Comparison of ENCODE assay signal across 15 cellular contexts in the genomic region with DNA sequence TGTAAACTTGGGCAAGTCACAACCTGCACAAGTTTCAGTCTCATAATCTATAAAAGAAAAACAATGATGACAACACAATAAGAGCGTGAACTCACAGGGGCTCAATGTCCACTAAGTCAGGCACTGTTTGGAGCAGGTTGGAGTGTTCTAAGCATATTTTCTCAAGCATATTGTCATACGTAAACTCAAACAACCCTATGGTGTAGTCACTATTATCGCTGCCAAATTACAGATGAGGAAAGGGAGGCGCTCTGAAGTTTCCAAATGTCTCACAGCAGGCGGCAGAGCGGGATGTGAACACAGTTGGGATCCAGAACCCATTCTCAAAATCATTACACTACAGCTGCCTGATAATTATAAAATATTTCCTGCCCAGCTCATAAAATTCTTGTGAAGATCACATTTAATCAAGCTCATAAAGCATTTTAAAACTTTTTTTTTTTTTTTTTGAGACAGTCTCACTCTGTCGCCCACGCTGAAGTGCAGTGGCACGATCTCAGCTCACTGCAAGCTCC.
DNase-seq lines count a peak whose midpoint lies in the region; ATAC-seq and TF ChIP-seq lines count a peak whose summit lies in the region.
"Had no signal": no experiment of that assay in that cellular context is flagged by ENCODE, and none has a peak within 500 bp of the region (broad histone marks: within the 10 kb centered on the region; RNA-seq: fewer than 3 reads in every experiment).

No MANE protein-coding gene starts in this region.

- H4K20me1 ChIP-seq in GM23248 (ENCODE audit: insufficient read depth): no peaks in the 10 kb centered on the region
- H4K20me1 ChIP-seq in neural progenitor cell (ENCODE audit: low read depth): peaks cover 36% of the 10 kb centered on the region

- TF ChIP-seq CTCF in activated B cell treated with CpG ODN at 0.5 μM for 24 hours (IDR thresholded peaks at IDR 0.05): no peak
- TF ChIP-seq CTCF in neural progenitor cell (IDR thresholded peaks at IDR 0.05): no peak
- no peak for TF ChIP-seq CTCF in sigmoid colon (IDR thresholded peaks at IDR 0.05)
- no peak for TF ChIP-seq CTCF in GM20000 (IDR thresholded peaks at IDR 0.05; ENCODE audit: extremely low read depth, missing control alignments)

- DNase-seq in A172 (ENCODE audit: low spot score) (peak; percentile 65), GM23248 (peak; percentile 93), activated B cell treated with CpG ODN at 0.5 μM for 24 hours (no peak), left kidney (ENCODE audit: low read depth, low spot score) (peak; percentile 20), neural progenitor cell (ENCODE audit: low spot score) (no peak), sigmoid colon (no peak), GM20000 (ENCODE audit: low spot score) (no peak)
- DNase-seq: activated naive CD4-positive, alpha-beta T cell treated with anti-CD3 and anti-CD28 coated beads for 36 hours; central memory CD4-positive, alpha-beta T cell; mucosa of descending colon; stimulated activated CD8-positive, alpha-beta memory T cell treated with anti-CD3 and anti-CD28 coated beads, Interleukin-4, amount 100 ng/mL, for 48 hours had no signal

- H3K9me3 ChIP-seq in GM23248 (ENCODE audit: low read depth): no peaks in the 10 kb centered on the region
- no peaks in the 10 kb centered on the region for H3K9me3 ChIP-seq in neural progenitor cell (ENCODE audit: low read depth)
- no peaks in the 10 kb centered on the region for H3K9me3 ChIP-seq in sigmoid colon
- H3K9me3 ChIP-seq: mucosa of descending colon, upper lobe of left lung had no signal

- H3K79me2 ChIP-seq in GM23248 (ENCODE audit: insufficient read depth) (0 out of 2 replicates have a peak, but pooled peaks cover 4% of the 10 kb centered on the region), neural progenitor cell (ENCODE audit: low read depth) (peaks cover 99% of the 10 kb centered on the region)

- peak overlapping the region; percentile 86 for H3K4me2 ChIP-seq in GM23248 (ENCODE audit: unreplicated experiment)
- no peak overlapping the region for H3K4me2 ChIP-seq in neural progenitor cell
- H3K4me2 ChIP-seq: GM23338 had no signal

- peak overlapping the region; percentile 59 for H3K27ac Mint-ChIP-seq in activated B cell treated with CpG ODN at 0.5 μM for 24 hours
- H3K27ac Mint-ChIP-seq in neural progenitor cell: no peak overlapping the region
- H3K27ac Mint-ChIP-seq: activated naive CD4-positive, alpha-beta T cell treated with anti-CD3 and anti-CD28 coated beads for 36 hours had no signal

- in situ Hi-C loops in GM23248 (cut with MboI): no loop called here

- no peaks in the 10 kb centered on the region for H3K9me2 ChIP-seq in GM23248 (ENCODE audit: insufficient read depth)

- CTCF ChIA-PET in activated B cell treated with CpG ODN at 0.5 μM for 24 hours (lab: Charles Lee): interaction anchor here (1.7 kb wide), 1 partner anchor 62 kb away, joined by 7 read pairs; no protein-coding TSS in a partner anchor

- H3K27ac ChIP-seq in GM23248 (peak overlapping the region; percentile 64), neural progenitor cell (no peak overlapping the region), sigmoid colon (no peak overlapping the region)
- H3K27ac ChIP-seq: upper lobe of left lung had no signal

- H3K9me3 Mint-ChIP-seq in activated B cell treated with CpG ODN at 0.5 μM for 24 hours: no peaks in the 10 kb centered on the region
- peaks cover 25% of the 10 kb centered on the region for H3K9me3 Mint-ChIP-seq in neural progenitor cell
- H3K9me3 Mint-ChIP-seq: activated naive CD4-positive, alpha-beta T cell treated with anti-CD3 and anti-CD28 coated beads for 36 hours; GM23338 had no signal

- H3K4me1 ChIP-seq in GM23248 (ENCODE audit: insufficient read depth) (peaks cover 19% of the 10 kb centered on the region), neural progenitor cell (peaks cover 14% of the 10 kb centered on the region), sigmoid colon (peaks cover 0 to 13% (median 10%) of the 10 kb centered on the region in 4 donors)

- 5% methylated on average over 9 of the region's 9 CpGs for WGBS in GM23248 (ENCODE audit: low coverage in 1 of 2, low lambda C conversion rate in 2 of 2, missing lambda C conversion rate in 2 of 2), 2 experiments
- WGBS in sigmoid colon, 2 donors: 80 to 81% methylated on average over 9 of the region's 9 CpGs

- H3K9ac ChIP-seq in GM23248: peak overlapping the region; percentile 63
- H3K9ac ChIP-seq in neural progenitor cell: no peak overlapping the region

- H3K36me3 Mint-ChIP-seq in activated B cell treated with CpG ODN at 0.5 μM for 24 hours (ENCODE audit: low read depth) (peaks cover 12% of the 10 kb centered on the region), neural progenitor cell (peaks cover 22% of the 10 kb centered on the region)

- H3K36me3 ChIP-seq in GM23248 (ENCODE audit: low read depth) (no peaks in the 10 kb centered on the region), neural progenitor cell (no peaks in the 10 kb centered on the region), sigmoid colon (no peaks in the 10 kb centered on the region)
- H3K36me3 ChIP-seq: upper lobe of left lung had no signal

- TF ChIP-seq POLR2A in sigmoid colon (IDR thresholded peaks at IDR 0.05): no peak

- ATAC-seq in activated B cell treated with CpG ODN at 0.5 μM for 24 hours (ENCODE audit: low read depth): no peak
- no peak for ATAC-seq in HG03378 (IDR thresholded peaks at IDR 0.05; ENCODE audit: unreplicated experiment)
- ATAC-seq: GM12878, GM23338, mucosa of descending colon had no signal

- H3K4me3 ChIP-seq in GM23248: peak overlapping the region; percentile 68
- no peak overlapping the region for H3K4me3 ChIP-seq in neural progenitor cell
- H3K4me3 ChIP-seq in sigmoid colon: no peak overlapping the region
- H3K4me3 ChIP-seq: GM12878, GM23338, mucosa of descending colon, upper lobe of left lung had no signal

- TF ChIP-seq EP300 in sigmoid colon (IDR thresholded peaks at IDR 0.05): no peak

- H2AFZ ChIP-seq in GM23248 (peak overlapping the region; percentile 43), neural progenitor cell (replicated peaks) (no peak overlapping the region)
- H2AFZ ChIP-seq: GM23338 had no signal

- H3K27me3 ChIP-seq in GM23248 (replicated peaks; ENCODE audit: insufficient read depth) (no peaks in the 10 kb centered on the region), neural progenitor cell (no peaks in the 10 kb centered on the region), sigmoid colon (no peaks in the 10 kb centered on the region)
- H3K27me3 ChIP-seq: upper lobe of left lung had no signal

- peaks cover 26% of the 10 kb centered on the region for H3F3A ChIP-seq in GM23248 (ENCODE audit: insufficient read depth)
- H3F3A ChIP-seq in neural progenitor cell (ENCODE audit: low read depth): peaks cover 18% of the 10 kb centered on the region

- intact Hi-C loops in activated B cell treated with CpG ODN at 0.5 μM for 24 hours (cut with micrococcal nuclease) (no loop called here), sigmoid colon (cut with DNase I) (loop anchor here (5.0 kb wide), 1 partner anchor 50 kb away; no protein-coding TSS in a partner anchor)

- POLR2A ChIA-PET in activated B cell treated with CpG ODN at 0.5 μM for 24 hours (lab: Charles Lee): interaction anchor here (0.7 to 2.8 kb wide), 5 partner anchors 11 to 176 kb away, joined by 5 to 11 read pairs (median 6); no protein-coding TSS in a partner anchor

- H3K4me3 Mint-ChIP-seq in activated B cell treated with CpG ODN at 0.5 μM for 24 hours (no peak overlapping the region), neural progenitor cell (no peak overlapping the region)
- H3K4me3 Mint-ChIP-seq: activated naive CD4-positive, alpha-beta T cell treated with anti-CD3 and anti-CD28 coated beads for 36 hours; GM23338 had no signal

- H3K27me3 Mint-ChIP-seq in activated B cell treated with CpG ODN at 0.5 μM for 24 hours: no peaks in the 10 kb centered on the region
- no peaks in the 10 kb centered on the region for H3K27me3 Mint-ChIP-seq in neural progenitor cell (ENCODE audit: insufficient read depth, low read depth)

- H3K4me1 Mint-ChIP-seq in activated B cell treated with CpG ODN at 0.5 μM for 24 hours (peaks cover 80% of the 10 kb centered on the region), neural progenitor cell (peaks cover 13% of the 10 kb centered on the region)

Comparison
In these comparisons a context has a peak if more than half of its experiments do, and no peak if none do; other contexts are left out.
1. DNase-seq: peak in A172 (single experiment), GM23248 (single experiment) and left kidney (single experiment); none in activated B cell treated with CpG ODN at 0.5 μM for 24 hours (single experiment), neural progenitor cell (single experiment), sigmoid colon (single experiment) and GM20000 (single experiment).